21 cellular contexts compared by ENCODE assay signal in the genomic region with DNA sequence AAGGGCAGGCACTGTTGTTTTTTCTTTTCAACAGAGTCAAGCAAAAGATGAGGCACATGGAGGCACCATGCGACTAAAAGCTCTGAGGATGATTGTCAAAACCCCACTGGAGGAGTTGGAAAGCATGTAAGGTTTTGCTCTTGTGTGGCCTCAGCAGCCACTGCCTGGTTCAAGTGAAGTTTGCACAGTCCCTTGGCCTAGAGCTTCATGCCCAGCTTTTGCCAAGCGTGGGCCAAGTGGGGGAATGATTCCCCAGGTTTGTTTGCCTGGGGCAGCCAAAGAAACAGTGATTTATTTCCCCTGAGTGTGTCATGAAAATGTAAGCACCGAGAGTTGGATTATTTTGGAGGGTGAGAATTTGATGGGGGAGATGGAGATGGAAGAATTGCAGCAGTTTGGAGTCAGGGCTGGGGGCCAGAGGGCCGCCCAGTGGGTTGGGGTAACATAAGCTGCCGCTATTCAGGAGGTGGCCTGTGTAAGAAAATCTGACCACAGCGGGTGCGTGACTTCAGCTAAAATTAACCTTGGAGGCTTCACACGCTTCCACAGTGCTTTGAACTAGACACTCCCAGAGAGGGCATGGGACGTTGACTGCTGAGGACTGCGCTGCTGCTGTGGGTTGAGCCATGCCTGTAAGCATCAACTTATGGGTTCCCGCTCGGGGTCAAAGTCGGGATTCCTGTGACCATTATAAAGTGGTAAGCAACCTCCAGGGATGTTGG.
"Had no signal": no experiment of that assay in that cellular context is flagged by ENCODE, and none has a peak within 500 bp of the region (broad histone marks: within the 10 kb centered on the region; RNA-seq: fewer than 3 reads in every experiment).

No MANE protein-coding gene starts in this region.

- H3K27ac Mint-ChIP-seq: activated naive CD8-positive, alpha-beta T cell; natural killer cell; T-cell had no signal

- H3K36me3 Mint-ChIP-seq: activated naive CD8-positive, alpha-beta T cell; natural killer cell; T-cell had no signal

- ATAC-seq: activated CD4-positive, CD25-positive, alpha-beta regulatory T cell treated with anti-CD3 and anti-CD28 coated beads, Interleukin-2, amount 50 U/mL, for 24 hours; body of pancreas; natural killer cell; stimulated activated naive CD8-positive, alpha-beta T cell treated with anti-CD3 and anti-CD28 coated beads, Interleukin-15, amount 100 ng/mL, for 72 hours; T-cell had no signal

- H3K9me3 ChIP-seq: body of pancreas, spleen, testis had no signal

- H3K27me3 Mint-ChIP-seq: activated naive CD8-positive, alpha-beta T cell; central memory CD8-positive, alpha-beta T cell had no signal

- H3K27ac ChIP-seq: spleen, testis had no signal

- H3K27me3 ChIP-seq: body of pancreas, spleen, testis had no signal

- H3K4me1 ChIP-seq: testis had no signal

- FAIRE-seq: endothelial cell of umbilical vein had no signal

- H3K36me3 ChIP-seq: spleen had no signal

- H3K4me1 Mint-ChIP-seq: central memory CD8-positive, alpha-beta T cell; natural killer cell; stimulated activated naive CD8-positive, alpha-beta T cell treated with anti-CD3 and anti-CD28 coated beads, Interleukin-15, amount 100 ng/mL, for 72 hours; T-cell had no signal

- H3K4me3 ChIP-seq: body of pancreas, lung, spleen, testis had no signal

- DNase-seq: activated CD4-positive, alpha-beta T cell treated with anti-CD3 and anti-CD28 coated beads, Interleukin-2, amount 50 U/mL, for 1 hour; activated CD8-positive, alpha-beta memory T cell treated with anti-CD3 and anti-CD28 coated beads for 24 hours; activated gamma-delta T cell treated with Interleukin-2 at 50 U/mL for 16 hours; amniotic stem cell; body of pancreas; effector CD8-positive, alpha-beta T cell; foreskin fibroblast; glutamatergic neuron; kidney glomerular epithelial cell; natural killer cell; posterior cingulate gyrus; spleen; stimulated activated naive CD8-positive, alpha-beta T cell treated with anti-CD3 and anti-CD28 coated beads, Interleukin-15, amount 100 ng/mL, for 72 hours; T-cell; T-helper 9 cell; testis had no signal

- H3K9me3 Mint-ChIP-seq: central memory CD8-positive, alpha-beta T cell; natural killer cell; stimulated activated naive CD8-positive, alpha-beta T cell treated with anti-CD3 and anti-CD28 coated beads, Interleukin-15, amount 100 ng/mL, for 72 hours; T-cell had no signal

- H3K4me3 Mint-ChIP-seq: activated naive CD8-positive, alpha-beta T cell; central memory CD8-positive, alpha-beta T cell; natural killer cell; stimulated activated naive CD8-positive, alpha-beta T cell treated with anti-CD3 and anti-CD28 coated beads, Interleukin-15, amount 100 ng/mL, for 72 hours; T-cell had no signal
